In genomic region chr3:11637901-11638668, GRCh38 we compare ENCODE assay signal across 9 cellular contexts. TPM values are rescaled to one million over a fixed set of nuclear protein-coding genes. Genes with fewer than 3 reads are reported as not detected.
DNase-seq lines count a peak whose midpoint lies in the region; ATAC-seq and TF ChIP-seq lines count a peak whose summit lies in the region.
"Had no signal": no experiment of that assay in that cellular context is flagged by ENCODE, and none has a peak within 500 bp of the region (broad histone marks: within the 10 kb centered on the region; RNA-seq: fewer than 3 reads in every experiment).

No MANE protein-coding gene starts in this region.

- no peak for TF ChIP-seq EP300 in stomach (IDR thresholded peaks at IDR 0.05)

- peak overlapping the region; percentile 38 for H3K4me3 Mint-ChIP-seq in activated naive CD8-positive, alpha-beta T cell treated with anti-CD3 and anti-CD28 coated beads for 36 hours

- H3K9me3 Mint-ChIP-seq in activated naive CD8-positive, alpha-beta T cell treated with anti-CD3 and anti-CD28 coated beads for 36 hours: no peaks in the 10 kb centered on the region

- no peak for TF ChIP-seq POLR2A in stomach (IDR thresholded peaks at IDR 0.05)

- 73% methylated on average over 12 of the region's 13 CpGs for WGBS in HUES64
- 26 to 32% (median 28%) methylated on average over 13 of the region's 13 CpGs for WGBS in stomach, 5 donors

- no peaks in the 10 kb centered on the region for H3K27me3 Mint-ChIP-seq in activated naive CD8-positive, alpha-beta T cell treated with anti-CD3 and anti-CD28 coated beads for 36 hours

- no peak for DNase-seq in activated naive CD8-positive, alpha-beta T cell treated with anti-CD3 and anti-CD28 coated beads for 36 hours
- DNase-seq in stomach: no peak
- DNase-seq in NCI-H2081 (lab: John Stamatoyannopoulos, UW): no peak
- DNase-seq: activated gamma-delta T cell, NCI-H1694 had no signal

- ATAC-seq in HG02588 (IDR thresholded peaks at IDR 0.05; ENCODE audit: unreplicated experiment): no peak
- no peak for ATAC-seq in GM18861 (IDR thresholded peaks at IDR 0.05; ENCODE audit: unreplicated experiment)

- H3K4me1 ChIP-seq in HUES64 (ENCODE audit: insufficient read depth, low read length) (peaks cover 70% of the 10 kb centered on the region), stomach (peaks cover 57 to 90% (median 77%) of the 10 kb centered on the region in 4 donors)

- H3K27ac Mint-ChIP-seq in activated naive CD8-positive, alpha-beta T cell treated with anti-CD3 and anti-CD28 coated beads for 36 hours: no peak overlapping the region

- TF ChIP-seq CTCF in stomach (IDR thresholded peaks at IDR 0.05): no peak

- H3K9ac ChIP-seq in HUES64 (ENCODE audit: low read depth, low read length): no peak overlapping the region

- peak overlapping the region; percentile 34; the same call in 1 of the 2 replicates for H3K27ac ChIP-seq in HUES64 (ENCODE audit: low read depth, low read length)
- peak overlapping the region; percentile 52 to 95 (median 91) for H3K27ac ChIP-seq in stomach

- H3K27me3 ChIP-seq in HUES64 (ENCODE audit: insufficient read depth, low read length) (no peaks in the 10 kb centered on the region), stomach (no peaks in the 10 kb centered on the region)

- no peaks in the 10 kb centered on the region for H3K36me3 ChIP-seq in HUES64 (ENCODE audit: insufficient read depth, low read length)
- H3K36me3 ChIP-seq in stomach: no peaks in the 10 kb centered on the region

- H3K36me3 Mint-ChIP-seq in activated naive CD8-positive, alpha-beta T cell treated with anti-CD3 and anti-CD28 coated beads for 36 hours: peaks cover 37% of the 10 kb centered on the region

- H3K4me3 ChIP-seq in HUES64 (ENCODE audit: low read length) (0 out of 2 replicates have a peak overlapping the region, but pooled peaks have one; percentile 6), iPS-18c (ENCODE audit: insufficient read depth, low read depth, low read length) (0 out of 2 replicates have a peak overlapping the region, but pooled peaks have one; percentile 10), stomach (peak overlapping the region in 2 of 4 donors; percentile 11 to 18)

- peaks cover 70% of the 10 kb centered on the region for H3K4me1 Mint-ChIP-seq in activated naive CD8-positive, alpha-beta T cell treated with anti-CD3 and anti-CD28 coated beads for 36 hours

- intact Hi-C loops in stomach (cut with DNase I; ENCODE audit: low total_unique reads): no loop called here

- H3K9me3 ChIP-seq in HUES64 (ENCODE audit: insufficient read depth, low read depth, low read length): no peaks in the 10 kb centered on the region
- no peaks in the 10 kb centered on the region for H3K9me3 ChIP-seq in iPS-18c (ENCODE audit: control insufficient read depth, insufficient read depth, low read length)
- no peaks in the 10 kb centered on the region for H3K9me3 ChIP-seq in stomach

RNA-seq across cellular contexts. Expression of gene VGLL4, which starts 5.6 kb away (rescaled TPM):
- 39.0 TPM for polyA plus RNA-seq in HUES64 (2013, experiment 1 of 2)
- 46.0 TPM for polyA plus RNA-seq in HUES64 (2013, experiment 2 of 2)
- total RNA-seq in activated naive CD8-positive, alpha-beta T cell treated with anti-CD3 and anti-CD28 coated beads for 36 hours: 10 to 100 TPM; 44.0 to 44.8 TPM
- 100 to 1,000 TPM in 2 of 5 donors, 10 to 100 TPM in 3; 15.2 to 147 (median 53.8) TPM for total RNA-seq in stomach
- 10 to 100 TPM; 18.9 to 33.9 (median 26.0) TPM for polyA plus RNA-seq in stomach
